ENCODE assay signal across 8 cellular contexts in genomic region chr4:54090804-54091623, GRCh38. TPM values are rescaled to one million over a fixed set of nuclear protein-coding genes. Genes with fewer than 3 reads are reported as not detected.
DNase-seq lines count a peak whose midpoint lies in the region; ATAC-seq and TF ChIP-seq lines count a peak whose summit lies in the region.

No MANE protein-coding gene starts in this region.

- H3K9me3 ChIP-seq in right cardiac atrium (ENCODE audit: control insufficient read depth, low read length) (no peaks in the 10 kb centered on the region), gastrocnemius medialis (no peaks in the 10 kb centered on the region)

- H3K4me3 ChIP-seq in right cardiac atrium (ENCODE audit: low read length) (peak overlapping the region; percentile 45), gastrocnemius medialis (peak overlapping the region; percentile 50 to 69 (median 62))

- peak; percentile 29 for DNase-seq in activated naive CD4-positive, alpha-beta T cell treated with Interleukin-2 at 50 U/mL for 16 hours
- DNase-seq in activated naive CD4-positive, alpha-beta T cell treated with anti-CD3 and anti-CD28 coated beads, Interleukin-2, amount 50 U/mL, for 16 hours = no peak
- DNase-seq in activated gamma-delta T cell treated with Interleukin-2 at 50 U/mL for 16 hours (peak; percentile 15), right cardiac atrium (peak; percentile 69 to 87 (median 85)), gastrocnemius medialis (peak in 1 of 2 donors; percentile 32), foreskin melanocyte (no peak)

- no peak for TF ChIP-seq POLR2A in gastrocnemius medialis (IDR thresholded peaks at IDR 0.05)

- H3K27me3 ChIP-seq in right cardiac atrium (ENCODE audit: control insufficient read depth, insufficient read depth) (no peaks in the 10 kb centered on the region), gastrocnemius medialis (peaks cover 11 to 32% (median 24%) of the 10 kb centered on the region in 3 donors)

- H3K36me3 ChIP-seq in gastrocnemius medialis = no peaks in the 10 kb centered on the region

- ATAC-seq in HG03520 (IDR thresholded peaks at IDR 0.05; ENCODE audit: unreplicated experiment) (peak; percentile 80), right cardiac atrium (peak; percentile 92 to 95), gastrocnemius medialis (peak; percentile 47 to 70), GM21528 (IDR thresholded peaks at IDR 0.05; ENCODE audit: low FRiP score, unreplicated experiment) (no peak)

- in situ Hi-C loops in gastrocnemius medialis (cut with MboI; ENCODE audit: low sequenced_read_pairs in 4 of 4) = no loop called here

- intact Hi-C loops in right cardiac atrium (cut with DNase I) (no loop called here), gastrocnemius medialis (cut with DNase I; ENCODE audit: low total_unique reads) (loop anchor here (10.0 kb wide), 1 partner anchor 124 kb away; no protein-coding TSS in a partner anchor)

- H3K27ac ChIP-seq in right cardiac atrium (ENCODE audit: low read length) = no peak overlapping the region
- H3K27ac ChIP-seq in gastrocnemius medialis = peak overlapping the region; percentile 63 to 78 (median 67)

- H3K4me1 ChIP-seq in right cardiac atrium (ENCODE audit: control insufficient read depth, insufficient read depth, low read length) = peaks cover 2% of the 10 kb centered on the region
- H3K4me1 ChIP-seq in gastrocnemius medialis = peaks cover 0 to 11% of the 10 kb centered on the region in 2 donors

- TF ChIP-seq CTCF in gastrocnemius medialis (IDR thresholded peaks at IDR 0.05 in 4 of 5, conservative IDR thresholded peaks at IDR 0.05 in 1 of 5) = no peak

- 16% methylated on average over 27 of the region's 27 CpGs for WGBS in right cardiac atrium

RNA-seq across cellular contexts. Expression of gene GSX2, which starts 8.9 kb away (rescaled TPM):
- total RNA-seq in right cardiac atrium = not detected
- polyA plus RNA-seq in right cardiac atrium = not detected
- total RNA-seq in gastrocnemius medialis = not detected

RNA-seq across cellular contexts. Expression of gene CHIC2, which starts 26.6 kb away (rescaled TPM):
- total RNA-seq in right cardiac atrium = 10 to 100 TPM; 11.1 to 18.1 (median 13.3) TPM
- 10.4 TPM for polyA plus RNA-seq in right cardiac atrium
- 10 to 100 TPM; 11.9 to 18.6 (median 15.5) TPM for total RNA-seq in gastrocnemius medialis

Comparison
In these comparisons a context has a peak if more than half of its experiments do, and no peak if none do; other contexts are left out.
1. DNase-seq: peak in activated naive CD4-positive, alpha-beta T cell treated with Interleukin-2 at 50 U/mL for 16 hours (single experiment), activated gamma-delta T cell treated with Interleukin-2 at 50 U/mL for 16 hours (single experiment) and right cardiac atrium (3 of 3); none in activated naive CD4-positive, alpha-beta T cell treated with anti-CD3 and anti-CD28 coated beads, Interleukin-2, amount 50 U/mL, for 16 hours (single experiment) and foreskin melanocyte (single experiment).